11 cellular contexts compared by ENCODE assay signal in genomic region chr7:83677180-83677866, GRCh38. TPM values are rescaled to one million over a fixed set of nuclear protein-coding genes. Genes with fewer than 3 reads are reported as not detected.
A peak's percentile ranks its signal among the peaks of the same experiment; 100 is the strongest.
DNase-seq lines count a peak whose midpoint lies in the region; ATAC-seq and TF ChIP-seq lines count a peak whose summit lies in the region.
"Had no signal": no experiment of that assay in that cellular context is flagged by ENCODE, and none has a peak within 500 bp of the region (broad histone marks: within the 10 kb centered on the region; RNA-seq: fewer than 3 reads in every experiment).

No MANE protein-coding gene starts in this region.

- ATAC-seq in esophagus mucosa = peak; percentile 69
- ATAC-seq: naive thymus-derived CD8-positive, alpha-beta T cell had no signal

- DNase-seq in MCF 10A (ENCODE audit: unreplicated experiment) (peak; percentile 87), breast epithelium (ENCODE audit: low spot score in 2 of 2) (no peak), NCI-H748 treated with DMSO at 0.1 percent for 48 hours (lab: John Stamatoyannopoulos, UW) (peak; percentile 24), type B pancreatic cell (ENCODE audit: extremely low spot score, unreplicated experiment) (no peak), NCI-H1048 (lab: John Stamatoyannopoulos, UW) (no peak), NCI-H446 (lab: John Stamatoyannopoulos, UW) (no peak), activated gamma-delta T cell (lab: John Stamatoyannopoulos, UW) (no peak)
- DNase-seq: naive thymus-derived CD8-positive, alpha-beta T cell had no signal

- H3K4me3 Mint-ChIP-seq in MCF 10A (ENCODE audit: unreplicated experiment) = no peak overlapping the region
- H3K4me3 Mint-ChIP-seq in type B pancreatic cell = peak overlapping the region; percentile 41
- H3K4me3 Mint-ChIP-seq: brain; naive thymus-derived CD8-positive, alpha-beta T cell; stimulated activated naive CD8-positive, alpha-beta T cell treated with anti-CD3 and anti-CD28 coated beads, Interleukin-15, Interleukin-2, amounts not matched to agents 100 ng/mL and 50 ng/mL, for 24 hours had no signal

- H3K4me1 ChIP-seq in breast epithelium = no peaks in the 10 kb centered on the region

- H3K9me3 ChIP-seq in breast epithelium = no peaks in the 10 kb centered on the region

- no peaks in the 10 kb centered on the region for H3K9me3 Mint-ChIP-seq in MCF 10A (ENCODE audit: unreplicated experiment)
- peaks cover 3% of the 10 kb centered on the region for H3K9me3 Mint-ChIP-seq in type B pancreatic cell
- H3K9me3 Mint-ChIP-seq: stimulated activated naive CD8-positive, alpha-beta T cell treated with anti-CD3 and anti-CD28 coated beads, Interleukin-15, Interleukin-2, amounts not matched to agents 100 ng/mL and 50 ng/mL, for 24 hours had no signal

- POLR2A ChIA-PET in MCF 10A (lab: Yijun Ruan, JAX) = no interaction called here

- CTCF ChIA-PET in MCF 10A (lab: Yijun Ruan, JAX) = interaction anchor here (0.6 kb wide), 1 partner anchor 229 kb away, joined by 3 read pairs; no protein-coding TSS in a partner anchor

- no peak for TF ChIP-seq CTCF in MCF 10A (IDR thresholded peaks at IDR 0.05; ENCODE audit: unreplicated experiment)
- TF ChIP-seq CTCF in breast epithelium (IDR thresholded peaks at IDR 0.05) = no peak
- no peak for TF ChIP-seq CTCF in type B pancreatic cell (conservative IDR thresholded peaks at IDR 0.05)

- no peaks in the 10 kb centered on the region for H3K36me3 Mint-ChIP-seq in MCF 10A (ENCODE audit: insufficient read depth, unreplicated experiment)
- H3K36me3 Mint-ChIP-seq in type B pancreatic cell = no peaks in the 10 kb centered on the region
- H3K36me3 Mint-ChIP-seq: brain; naive thymus-derived CD8-positive, alpha-beta T cell had no signal

- H3K4me3 ChIP-seq in breast epithelium = no peak overlapping the region

- H3K27ac ChIP-seq in breast epithelium = no peak overlapping the region

- H3K4me1 Mint-ChIP-seq in MCF 10A (ENCODE audit: insufficient read depth, unreplicated experiment) (peaks cover 9% of the 10 kb centered on the region), type B pancreatic cell (ENCODE audit: unreplicated experiment) (peaks cover 22% of the 10 kb centered on the region)
- H3K4me1 Mint-ChIP-seq: naive thymus-derived CD8-positive, alpha-beta T cell had no signal

- no peaks in the 10 kb centered on the region for H3K36me3 ChIP-seq in breast epithelium

- no peak for TF ChIP-seq POLR2A in breast epithelium (IDR thresholded peaks at IDR 0.05)

- BruUV-seq in MCF 10A (replicated peaks; lab: Mats Ljungman, UMichigan) = no TSS peak

- H3K27me3 ChIP-seq in breast epithelium = no peaks in the 10 kb centered on the region

- H3K27ac Mint-ChIP-seq in MCF 10A (ENCODE audit: low read depth, unreplicated experiment) (no peak overlapping the region), type B pancreatic cell (peak overlapping the region; percentile 47)
- H3K27ac Mint-ChIP-seq: naive thymus-derived CD8-positive, alpha-beta T cell; stimulated activated naive CD8-positive, alpha-beta T cell treated with anti-CD3 and anti-CD28 coated beads, Interleukin-15, Interleukin-2, amounts not matched to agents 100 ng/mL and 50 ng/mL, for 24 hours had no signal

- H3K27me3 Mint-ChIP-seq in MCF 10A (ENCODE audit: insufficient read depth, unreplicated experiment) (peaks cover 40% of the 10 kb centered on the region), type B pancreatic cell (no peaks in the 10 kb centered on the region)
- H3K27me3 Mint-ChIP-seq: brain; naive thymus-derived CD8-positive, alpha-beta T cell; stimulated activated naive CD8-positive, alpha-beta T cell treated with anti-CD3 and anti-CD28 coated beads, Interleukin-15, Interleukin-2, amounts not matched to agents 100 ng/mL and 50 ng/mL, for 24 hours had no signal

- intact Hi-C loops in MCF 10A (cut with micrococcal nuclease) = no loop called here
- intact Hi-C loops in breast epithelium (cut with DNase I; ENCODE audit: low total_unique reads) = loop anchor here (2.0 kb wide), 1 partner anchor 23 kb away; no protein-coding TSS in a partner anchor

RNA-seq across cellular contexts. Expression of gene SEMA3E, which starts 28.4 kb away (rescaled TPM):
- total RNA-seq in MCF 10A (2022) (0.29 and 0.51 TPM in 2 replicates), breast epithelium (10 to 100 TPM in 2 of 3 donors, 1 to 10 TPM in 1; 4.3 to 13.5 (median 11.8) TPM), esophagus mucosa (0.44 TPM), type B pancreatic cell (ENCODE audit: low replicate concordance) (4.0 and 27.7 TPM in 2 replicates)
- total RNA-seq: naive thymus-derived CD8-positive, alpha-beta T cell had no signal

Comparison
In these comparisons a context has a peak if more than half of its experiments do, and no peak if none do; other contexts are left out.
1. DNase-seq: peak in MCF 10A (single experiment) and NCI-H748 treated with DMSO at 0.1 percent for 48 hours (single experiment); none in breast epithelium (0 of 2), type B pancreatic cell (single experiment), NCI-H1048 (single experiment), NCI-H446 (0 of 2) and activated gamma-delta T cell (single experiment).